ENCODE assay signal across 8 cellular contexts in genomic region chr1:182604128-182604834, GRCh38. TPM values are rescaled to one million over a fixed set of nuclear protein-coding genes. Genes with fewer than 3 reads are reported as not detected.
DNase-seq lines count a peak whose midpoint lies in the region; ATAC-seq, FAIRE-seq and TF ChIP-seq lines count a peak whose summit lies in the region.

A gene with protein sequence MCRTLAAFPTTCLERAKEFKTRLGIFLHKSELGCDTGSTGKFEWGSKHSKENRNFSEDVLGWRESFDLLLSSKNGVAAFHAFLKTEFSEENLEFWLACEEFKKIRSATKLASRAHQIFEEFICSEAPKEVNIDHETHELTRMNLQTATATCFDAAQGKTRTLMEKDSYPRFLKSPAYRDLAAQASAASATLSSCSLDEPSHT (minus strand): TSS chr1:182604389. CDS start chr1:182604259, 130 bp downstream.

- H3K9me3 ChIP-seq in heart left ventricle = no peaks in the 10 kb centered on the region

- peak within 1 kb of the TSS in 11 of 12 donors; percentile 16 to 76 (median 52) for H3K27ac ChIP-seq in heart left ventricle

- peaks cover 0 to 60% (median 21%) of the 10 kb centered on the region in 12 donors for H3K4me1 ChIP-seq in heart left ventricle

- H3K4me3 ChIP-seq in heart left ventricle = peak within 1 kb of the TSS; percentile 33 to 94 (median 60)

- FAIRE-seq in GM12892 (lab: Jason Lieb, UNC) = peak; percentile 90

- intact Hi-C loops in heart left ventricle (cut with DNase I) = loop anchor here in 3 of 10 donors (1.0 to 5.0 kb wide), 3 partner anchors 11 to 522 kb away; no protein-coding TSS in a partner anchor
- intact Hi-C loops in posterior vena cava (cut with DNase I) = no loop called here

- 1 to 6% (median 2%) methylated on average over 29 to 44 of the region's 44 CpGs for WGBS in heart left ventricle, 4 donors

- H3K36me3 ChIP-seq in heart left ventricle = peaks cover 0 to 20% (median 5%) of the 10 kb centered on the region in 9 donors

- H3K4me3 Mint-ChIP-seq in activated naive CD8-positive, alpha-beta T cell treated with anti-CD3 and anti-CD28 coated beads, Interleukin-2, amount 50 U/mL, for 24 hours = no peak within 1 kb of the TSS

- H3K27ac Mint-ChIP-seq in activated naive CD8-positive, alpha-beta T cell treated with anti-CD3 and anti-CD28 coated beads, Interleukin-2, amount 50 U/mL, for 24 hours = peak within 1 kb of the TSS; percentile 95

- no peaks in the 10 kb centered on the region for H3K27me3 ChIP-seq in heart left ventricle

- peak; percentile 96 for DNase-seq in GM12892 (ENCODE audit: insufficient read length)
- DNase-seq in NCI-H1436 (lab: John Stamatoyannopoulos, UW) = peak; percentile 88
- DNase-seq in T follicular helper cell (ENCODE audit: low read depth) = peak; percentile 73
- DNase-seq in activated naive CD8-positive, alpha-beta T cell treated with anti-CD3 and anti-CD28 coated beads, Interleukin-2, amount 50 U/mL, for 24 hours = peak; percentile 98
- DNase-seq in heart left ventricle = peak; percentile 96 to 97 (median 96)
- peak; percentile 98 for DNase-seq in posterior vena cava (ENCODE audit: low spot score)
- DNase-seq in ureter (ENCODE audit: low spot score) = peak; percentile 97

- peaks cover 37% of the 10 kb centered on the region for H3K27me3 Mint-ChIP-seq in activated naive CD8-positive, alpha-beta T cell treated with anti-CD3 and anti-CD28 coated beads, Interleukin-2, amount 50 U/mL, for 24 hours

- peak; percentile 82 for ATAC-seq in HG02763 (IDR thresholded peaks at IDR 0.05; ENCODE audit: unreplicated experiment)
- ATAC-seq in activated naive CD8-positive, alpha-beta T cell treated with anti-CD3 and anti-CD28 coated beads, Interleukin-2, amount 50 U/mL, for 24 hours = peak; percentile 87
- peak; percentile 96 to 98 (median 98) for ATAC-seq in heart left ventricle

- no peak for TF ChIP-seq CTCF in heart left ventricle (IDR thresholded peaks at IDR 0.05)

- no peaks in the 10 kb centered on the region for H3K9me3 Mint-ChIP-seq in activated naive CD8-positive, alpha-beta T cell treated with anti-CD3 and anti-CD28 coated beads, Interleukin-2, amount 50 U/mL, for 24 hours

- H3K4me1 Mint-ChIP-seq in activated naive CD8-positive, alpha-beta T cell treated with anti-CD3 and anti-CD28 coated beads, Interleukin-2, amount 50 U/mL, for 24 hours = peaks cover 56% of the 10 kb centered on the region

- no peaks in the 10 kb centered on the region for H3K36me3 Mint-ChIP-seq in activated naive CD8-positive, alpha-beta T cell treated with anti-CD3 and anti-CD28 coated beads, Interleukin-2, amount 50 U/mL, for 24 hours (ENCODE audit: low read depth)

- TF ChIP-seq POLR2A in GM12892 (IDR thresholded peaks at IDR 0.05; ENCODE audit: low read depth, low read length) (peak; percentile 100), heart left ventricle (IDR thresholded peaks at IDR 0.05) (peak; percentile 7 to 92)

RNA-seq across cellular contexts. Expression of the gene that starts here (rescaled TPM):
- 41.1 TPM for polyA plus RNA-seq in GM12892 (2012; ENCODE audit: missing spikeins)
- total RNA-seq in heart left ventricle (1 to 10 TPM in 7 of 9 donors, under 1 TPM in 2; 0.75 to 9.3 (median 2.0) TPM), posterior vena cava (1 to 10 TPM; 3.1 to 6.9 TPM), ureter (22.4 TPM)
- 1 to 10 TPM; 2.1 TPM for polyA plus RNA-seq in heart left ventricle

Comparison
In these comparisons a context has a peak if more than half of its experiments do, and no peak if none do; other contexts are left out.
1. Peak in every context shown above with its lines: DNase-seq, ATAC-seq, H3K4me3 ChIP-seq and H3K27ac ChIP-seq.